Comparison of ENCODE assay signal across 11 cellular contexts in genomic region chr3:170470063-170471006, GRCh38. TPM values are rescaled to one million over a fixed set of nuclear protein-coding genes. Genes with fewer than 3 reads are reported as not detected.
DNase-seq lines count a peak whose midpoint lies in the region; ATAC-seq and TF ChIP-seq lines count a peak whose summit lies in the region.
"Had no signal": no experiment of that assay in that cellular context is flagged by ENCODE, and none has a peak within 500 bp of the region (broad histone marks: within the 10 kb centered on the region; RNA-seq: fewer than 3 reads in every experiment).

No MANE protein-coding gene starts in this region.

- H3K4me1 ChIP-seq in lower lobe of right lung, result no peaks in the 10 kb centered on the region

- H3K36me3 Mint-ChIP-seq in brain (no peaks in the 10 kb centered on the region), neural crest cell (ENCODE audit: low read depth) (no peaks in the 10 kb centered on the region), T-helper 17 cell (ENCODE audit: low read depth) (peaks cover 2% of the 10 kb centered on the region)

- H3K27ac Mint-ChIP-seq in brain (peak overlapping the region; percentile 10 to 82 (median 61)), neural crest cell (ENCODE audit: unreplicated experiment) (peak overlapping the region; percentile 74), T-helper 17 cell (no peak overlapping the region)

- no peaks in the 10 kb centered on the region for H3K27me3 Mint-ChIP-seq in brain
- H3K27me3 Mint-ChIP-seq in neural crest cell (ENCODE audit: low read depth), result peaks cover 10% of the 10 kb centered on the region
- H3K27me3 Mint-ChIP-seq in T-helper 17 cell, result peaks cover 66% of the 10 kb centered on the region

- H3K27ac ChIP-seq in lower lobe of right lung, result no peak overlapping the region
- H3K27ac ChIP-seq: neutrophil had no signal

- TF ChIP-seq CTCF in brain (conservative IDR thresholded peaks at IDR 0.05) (no peak), neural crest cell (conservative IDR thresholded peaks at IDR 0.05) (no peak), lower lobe of right lung (IDR thresholded peaks at IDR 0.05) (no peak)

- DNase-seq in DMS 273 treated with DMSO at 0.1 percent for 48 hours (lab: John Stamatoyannopoulos, UW) (peak; percentile 67), NCI-H1694 (lab: John Stamatoyannopoulos, UW) (peak; percentile 84), neural crest cell (ENCODE audit: low read depth, low spot score) (no peak), lower lobe of right lung (no peak), dermis blood vessel endothelial cell (no peak), T-helper 17 cell (no peak)
- no peak for DNase-seq in NK-92 treated with Interleukin-12 subunit alpha and Interleukin-12 subunit beta, amount 100 ng/mL, for 24 hours (lab: John Stamatoyannopoulos, UW)
- DNase-seq: activated effector memory CD4-positive, alpha-beta T cell treated with anti-CD3 and anti-CD28 coated beads, Interleukin-2, amount 50 U/mL, for 16 hours; T-helper 2 cell had no signal

- H3K4me3 ChIP-seq in lower lobe of right lung, result no peak overlapping the region

- H3K36me3 ChIP-seq in lower lobe of right lung, result no peaks in the 10 kb centered on the region
- H3K36me3 ChIP-seq: neutrophil had no signal

- intact Hi-C loops in lower lobe of right lung (cut with DNase I), result no loop called here

- peak overlapping the region in 2 of 5 experiments; percentile 12 to 25 for H3K4me3 Mint-ChIP-seq in brain
- no peak overlapping the region for H3K4me3 Mint-ChIP-seq in neural crest cell
- no peak overlapping the region for H3K4me3 Mint-ChIP-seq in T-helper 17 cell

- H3K9me3 Mint-ChIP-seq in brain (no peaks in the 10 kb centered on the region), neural crest cell (no peaks in the 10 kb centered on the region)

- H3K9me3 ChIP-seq in lower lobe of right lung, result no peaks in the 10 kb centered on the region
- no peaks in the 10 kb centered on the region for H3K9me3 ChIP-seq in T-helper 17 cell (ENCODE audit: control insufficient read depth, low read length, poor library complexity, severe bottlenecking)
- H3K9me3 ChIP-seq: neutrophil had no signal

- H3K27me3 ChIP-seq in lower lobe of right lung (ENCODE audit: low read depth), result no peaks in the 10 kb centered on the region

- H3K4me1 Mint-ChIP-seq in brain (peaks cover 34% of the 10 kb centered on the region), neural crest cell (peaks cover 28% of the 10 kb centered on the region), T-helper 17 cell (peaks cover 3% of the 10 kb centered on the region)

- no peak for ATAC-seq in lower lobe of right lung
- ATAC-seq in T-helper 17 cell, result no peak

RNA-seq across cellular contexts. Expression of gene CLDN11, which starts 51.7 kb away (rescaled TPM):
- polyA plus RNA-seq in brain (ENCODE audit: insufficient read depth, low read depth, low replicate concordance), result 104 TPM
- total RNA-seq in neural crest cell (1.8 and 2.0 TPM in 2 replicates), lower lobe of right lung (22.4 TPM), dermis blood vessel endothelial cell (103 and 515 TPM in 2 replicates), T-helper 17 cell (not detected)

Comparison
In these comparisons a context has a peak if more than half of its experiments do, and no peak if none do; other contexts are left out.
1. DNase-seq: peak in DMS 273 treated with DMSO at 0.1 percent for 48 hours (single experiment) and NCI-H1694 (single experiment); none in neural crest cell (single experiment), lower lobe of right lung (single experiment), dermis blood vessel endothelial cell (single experiment), T-helper 17 cell (0 of 3) and NK-92 treated with Interleukin-12 subunit alpha and Interleukin-12 subunit beta, amount 100 ng/mL, for 24 hours (single experiment).